10 cellular contexts compared by ENCODE assay signal in the genomic region with DNA sequence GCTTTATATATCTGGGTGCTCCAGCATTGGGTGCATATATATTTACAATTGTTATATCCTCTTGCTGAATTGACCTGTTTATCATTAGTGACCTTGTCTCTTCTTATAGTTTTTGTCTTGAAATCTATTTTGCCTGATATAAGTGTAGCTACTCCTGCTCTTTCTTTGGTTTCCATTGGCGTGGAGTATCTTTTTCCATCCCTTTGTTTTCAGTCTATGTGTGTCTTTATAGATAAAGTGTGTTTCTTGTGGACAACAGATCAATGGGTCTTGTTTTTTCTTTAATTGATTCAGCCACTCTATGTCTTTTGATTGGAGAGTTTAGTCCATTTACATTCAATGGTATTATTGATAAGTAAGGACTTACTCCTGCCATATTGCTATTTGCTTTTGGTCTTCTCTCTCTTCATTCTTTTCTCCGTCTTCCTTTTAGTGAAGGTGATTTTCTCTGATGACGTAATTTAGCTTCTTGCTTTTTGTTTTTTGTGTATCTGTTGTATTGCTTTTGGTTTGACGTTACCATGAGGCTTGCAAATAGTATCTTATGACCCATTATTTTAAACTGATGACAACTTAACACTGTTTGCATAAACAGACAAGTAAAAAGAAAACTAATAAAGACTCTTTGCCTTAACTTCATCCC.
"Had no signal": no experiment of that assay in that cellular context is flagged by ENCODE, and none has a peak within 500 bp of the region (broad histone marks: within the 10 kb centered on the region; RNA-seq: fewer than 3 reads in every experiment).

No MANE protein-coding gene starts in this region.

- H3K4me2 ChIP-seq: KMS-11 had no signal

- H3K9ac ChIP-seq: GM23248, KMS-11 had no signal

- H3K36me3 ChIP-seq: HAP-1 had no signal

- DNase-seq: GM23248, GOT3, H7, HFFc6, IMR-90, Karpas-422, KBM-7 had no signal

- H3K9me3 ChIP-seq: HAP-1 had no signal

- H3K4me3 ChIP-seq: GM23248, HAP-1 had no signal

- H3K27ac ChIP-seq: GM23248, HL-60, KMS-11 had no signal

- H2AFZ ChIP-seq: GM23248 had no signal

- H3K4me1 ChIP-seq: HAP-1 had no signal
